8 cellular contexts compared by ENCODE assay signal in genomic region chr6:34697544-34697836, GRCh38. TPM values are rescaled to one million over a fixed set of nuclear protein-coding genes. Genes with fewer than 3 reads are reported as not detected.
DNase-seq lines count a peak whose midpoint lies in the region; ATAC-seq and TF ChIP-seq lines count a peak whose summit lies in the region.

No MANE protein-coding gene starts in this region.

- H3K4me1 ChIP-seq in SJCRH30, result peaks cover 5% of the 10 kb centered on the region; the same call in 1 of the 2 replicates
- peaks cover 27 to 45% (median 40%) of the 10 kb centered on the region in 4 donors for H3K4me1 ChIP-seq in esophagus muscularis mucosa
- H3K4me1 ChIP-seq in gastrocnemius medialis, result peaks cover 26 to 27% of the 10 kb centered on the region in 2 donors

- intact Hi-C loops in esophagus muscularis mucosa (cut with DNase I) (loop anchor here (5.0 kb wide), 1 partner anchor 60 kb away; the partner anchor contains the start of gene SNRPC), gastrocnemius medialis (cut with DNase I; ENCODE audit: low total_unique reads) (loop anchor here (2.0 to 5.0 kb wide), 3 partner anchors 85 to 190 kb away; partner anchors contain the start of genes ANKS1A and TAF11)

- TF ChIP-seq EP300 in esophagus muscularis mucosa (IDR thresholded peaks at IDR 0.05), result no peak

- H3K27me3 ChIP-seq in SJCRH30 (no peaks in the 10 kb centered on the region; the same call in 1 of the 2 replicates), esophagus muscularis mucosa (no peaks in the 10 kb centered on the region), gastrocnemius medialis (no peaks in the 10 kb centered on the region)

- WGBS in esophagus muscularis mucosa, result 65% methylated on average over 5 of the region's 5 CpGs

- H3K36me3 ChIP-seq in SJCRH30, result no peaks in the 10 kb centered on the region
- H3K36me3 ChIP-seq in esophagus muscularis mucosa, result no peaks in the 10 kb centered on the region
- H3K36me3 ChIP-seq in gastrocnemius medialis, result no peaks in the 10 kb centered on the region

- H3K4me3 ChIP-seq in SJCRH30, result peak overlapping the region; percentile 97
- peak overlapping the region; percentile 82 to 100 (median 88) for H3K4me3 ChIP-seq in esophagus muscularis mucosa
- peak overlapping the region; percentile 79 to 100 (median 95) for H3K4me3 ChIP-seq in gastrocnemius medialis

- TF ChIP-seq CTCF in esophagus muscularis mucosa (IDR thresholded peaks at IDR 0.05) (no peak), gastrocnemius medialis (IDR thresholded peaks at IDR 0.05 in 4 of 5, conservative IDR thresholded peaks at IDR 0.05 in 1 of 5) (no peak)

- ATAC-seq in GM19455 (IDR thresholded peaks at IDR 0.05; ENCODE audit: unreplicated experiment) (peak; percentile 6), gastrocnemius medialis (no peak), HG02885 (IDR thresholded peaks at IDR 0.05; ENCODE audit: poor library complexity, unreplicated experiment) (no peak), GM18867 (IDR thresholded peaks at IDR 0.05; ENCODE audit: unreplicated experiment) (no peak)

- no peaks in the 10 kb centered on the region for H3K9me3 ChIP-seq in SJCRH30 (replicated peaks)
- H3K9me3 ChIP-seq in esophagus muscularis mucosa, result no peaks in the 10 kb centered on the region
- H3K9me3 ChIP-seq in gastrocnemius medialis, result no peaks in the 10 kb centered on the region

- no peak overlapping the region for H3K27ac ChIP-seq in SJCRH30
- H3K27ac ChIP-seq in esophagus muscularis mucosa (replicated peaks in 1 of 4), result peak overlapping the region; percentile 92 to 98 (median 97)
- H3K27ac ChIP-seq in gastrocnemius medialis, result peak overlapping the region; percentile 99 to 100 (median 100)

- DNase-seq in SJCRH30 (no peak), esophagus muscularis mucosa (ENCODE audit: extremely low spot score) (no peak), gastrocnemius medialis (no peak), foreskin melanocyte (no peak)
- DNase-seq in stimulated activated CD4-positive, alpha-beta T cell treated with anti-CD3 and anti-CD28 coated beads, Interleukin-15, amount 100 ng/mL, for 24 hours, result no peak

- TF ChIP-seq POLR2A in esophagus muscularis mucosa (IDR thresholded peaks at IDR 0.05; ENCODE audit: low read depth), result no peak
- TF ChIP-seq POLR2A in gastrocnemius medialis (IDR thresholded peaks at IDR 0.05), result no peak

- in situ Hi-C loops in gastrocnemius medialis (cut with MboI; ENCODE audit: low sequenced_read_pairs in 4 of 4), result no loop called here

RNA-seq across cellular contexts. Expression of gene ILRUN, which starts 0.9 kb away (rescaled TPM):
- total RNA-seq in SJCRH30 (2014; rRNA removed; shearing (Covaris generic)), result 41.4 and 43.3 TPM in 2 replicates
- total RNA-seq in esophagus muscularis mucosa, result 100 to 1,000 TPM in 3 of 4 donors, 10 to 100 TPM in 1; 88.8 to 109 (median 104) TPM
- total RNA-seq in gastrocnemius medialis, result 100 to 1,000 TPM; 136 to 252 (median 169) TPM

RNA-seq across cellular contexts. Expression of gene SNRPC, which starts 59.8 kb away (rescaled TPM):
- total RNA-seq in SJCRH30 (2014; rRNA removed; shearing (Covaris generic)), result 224 and 233 TPM in 2 replicates
- 10 to 100 TPM; 46.6 to 72.5 (median 58.4) TPM for total RNA-seq in esophagus muscularis mucosa
- total RNA-seq in gastrocnemius medialis, result 100 to 1,000 TPM in 2 of 4 donors, 10 to 100 TPM in 2; 82.6 to 139 (median 103) TPM
